Comparison of ENCODE assay signal across 8 cellular contexts in genomic region chr1:197399691-197400521, GRCh38.
DNase-seq lines count a peak whose midpoint lies in the region; ATAC-seq, FAIRE-seq and TF ChIP-seq lines count a peak whose summit lies in the region.

No MANE protein-coding gene starts in this region.

- ATAC-seq in Right ventricle myocardium inferior (no peak), GM21786 (IDR thresholded peaks at IDR 0.05; ENCODE audit: unreplicated experiment) (peak; percentile 78), pancreas (peak in 3 of 4 donors; percentile 49 to 71 (median 63))

- in situ Hi-C loops in KBM-7 (cut with MboI; ENCODE audit: low pct_unique_long_range_greater_than_20kb, low sequenced_read_pairs): no loop called here

- H3K36me3 ChIP-seq in left ventricle myocardium inferior: no peaks in the 10 kb centered on the region
- H3K36me3 ChIP-seq in Peyer's patch: no peaks in the 10 kb centered on the region
- H3K36me3 ChIP-seq in pancreas: no peaks in the 10 kb centered on the region

- 11 to 14% methylated on average over 4 of the region's 4 CpGs for WGBS in pancreas, 2 donors

- DNase-seq in left ventricle myocardium inferior: no peak
- DNase-seq in Right ventricle myocardium inferior (ENCODE audit: missing footprints): no peak
- peak; percentile 78 for DNase-seq in KBM-7
- peak in 1 of 3 donors; percentile 44 for DNase-seq in Peyer's patch
- DNase-seq in dedifferentiated amniotic fluid mesenchymal stem cell (ENCODE audit: extremely low spot score): peak; percentile 34
- peak in 1 of 6 donors; percentile 12 for DNase-seq in pancreas
- no peak for DNase-seq in activated gamma-delta T cell (lab: John Stamatoyannopoulos, UW)

- TF ChIP-seq POLR2A in Peyer's patch (IDR thresholded peaks at IDR 0.05): no peak

- H3K4me1 ChIP-seq in left ventricle myocardium inferior (no peaks in the 10 kb centered on the region), Peyer's patch (no peaks in the 10 kb centered on the region), pancreas (no peaks in the 10 kb centered on the region)

- no peak overlapping the region for H3K4me3 ChIP-seq in left ventricle myocardium inferior
- H3K4me3 ChIP-seq in Peyer's patch: no peak overlapping the region
- H3K4me3 ChIP-seq in pancreas: no peak overlapping the region

- TF ChIP-seq CTCF in left ventricle myocardium inferior (IDR thresholded peaks at IDR 0.05; ENCODE audit: borderline replicate concordance) (peak; percentile 34), Peyer's patch (IDR thresholded peaks at IDR 0.05) (peak in 5 of 6 experiments; percentile 6 to 70 (median 57)), pancreas (IDR thresholded peaks at IDR 0.05) (peak in 1 of 4 donors; percentile 13)

- intact Hi-C loops in left ventricle myocardium inferior (cut with micrococcal nuclease): no loop called here
- intact Hi-C loops in Right ventricle myocardium inferior (cut with DNase I): no loop called here
- intact Hi-C loops in pancreas (cut with DNase I): no loop called here

- no peak for FAIRE-seq in pancreas (lab: Jason Lieb, UNC)

- H3K9me3 ChIP-seq in left ventricle myocardium inferior (replicated peaks) (peaks cover 3% of the 10 kb centered on the region), Peyer's patch (no peaks in the 10 kb centered on the region), pancreas (no peaks in the 10 kb centered on the region)

- H3K27ac ChIP-seq in left ventricle myocardium inferior (replicated peaks) (no peak overlapping the region), Peyer's patch (no peak overlapping the region), pancreas (no peak overlapping the region)

- H3K27me3 ChIP-seq in left ventricle myocardium inferior (ENCODE audit: low read depth) (no peaks in the 10 kb centered on the region), Peyer's patch (no peaks in the 10 kb centered on the region), pancreas (no peaks in the 10 kb centered on the region)

Comparison
In these comparisons a context has a peak if more than half of its experiments do, and no peak if none do; other contexts are left out.
1. DNase-seq: peak in KBM-7 (single experiment) and dedifferentiated amniotic fluid mesenchymal stem cell (single experiment); none in left ventricle myocardium inferior (single experiment), Right ventricle myocardium inferior (single experiment) and activated gamma-delta T cell (single experiment).